21 cellular contexts compared by ENCODE assay signal in the genomic region with DNA sequence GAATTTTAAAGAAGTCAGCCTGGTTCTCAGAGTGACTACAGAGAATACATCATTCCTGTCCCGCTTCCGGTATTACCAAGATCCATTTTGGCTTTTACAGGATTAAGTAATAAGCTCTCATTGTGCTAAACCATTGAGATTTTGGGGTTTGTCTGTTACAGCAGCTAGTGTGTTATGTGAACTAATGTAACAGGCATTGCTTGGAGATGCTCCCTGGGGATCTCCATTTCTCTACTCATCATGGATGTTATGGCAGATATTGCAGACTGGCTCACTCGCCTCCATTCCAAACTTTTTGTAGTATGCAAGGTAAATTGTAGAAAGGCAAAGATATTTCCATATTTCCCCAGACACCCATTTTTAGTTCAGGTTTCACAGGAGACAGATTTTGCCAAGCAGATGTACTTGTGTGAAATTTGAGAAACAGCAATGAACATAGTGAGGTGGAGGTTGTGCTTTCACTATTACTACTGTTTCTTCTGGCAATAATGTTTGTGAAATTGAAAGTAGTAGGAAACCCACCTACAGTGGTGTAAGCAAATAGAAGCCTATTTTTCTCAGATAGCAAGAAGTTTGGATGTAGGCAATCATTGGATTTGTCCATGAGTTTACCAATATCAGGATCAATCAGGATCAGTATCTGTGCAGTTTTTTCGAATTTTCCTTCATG.
DNase-seq lines count a peak whose midpoint lies in the region; ATAC-seq lines count a peak whose summit lies in the region.
"Had no signal": no experiment of that assay in that cellular context is flagged by ENCODE, and none has a peak within 500 bp of the region (broad histone marks: within the 10 kb centered on the region; RNA-seq: fewer than 3 reads in every experiment).

No MANE protein-coding gene starts in this region.

- intact Hi-C loops in left ventricle myocardium superior (cut with micrococcal nuclease), result no loop called here

- ATAC-seq in GM18502 (IDR thresholded peaks at IDR 0.05; ENCODE audit: poor library complexity, unreplicated experiment), result peak; percentile 86
- ATAC-seq in GM19395 (IDR thresholded peaks at IDR 0.05; ENCODE audit: unreplicated experiment), result peak; percentile 84
- ATAC-seq in HG02798 (IDR thresholded peaks at IDR 0.05; ENCODE audit: poor library complexity, unreplicated experiment), result peak; percentile 68
- ATAC-seq in left ventricle myocardium superior, result no peak
- ATAC-seq: stimulated activated naive CD8-positive, alpha-beta T cell treated with anti-CD3 and anti-CD28 coated beads, Interleukin-15, Interleukin-2, amounts not matched to agents 100 U/mL and 50 U/mL, for 24 hours had no signal

- DNase-seq in LHCN-M2 (ENCODE audit: low read depth), result peak; percentile 12
- no peak for DNase-seq in left ventricle myocardium superior
- DNase-seq in activated CD8-positive, alpha-beta memory T cell treated with anti-CD3 and anti-CD28 coated beads, Interleukin-2, amount 50 U/mL, for 4 hours, result no peak
- DNase-seq in inferior parietal cortex (ENCODE audit: extremely low spot score), result no peak
- DNase-seq in NCI-H1930 (lab: John Stamatoyannopoulos, UW), result no peak
- DNase-seq: activated CD4-positive, alpha-beta T cell treated with anti-CD3 and anti-CD28 coated beads, Interleukin-2, amount 50 U/mL, for 4 hours; activated effector memory CD4-positive, alpha-beta T cell treated with anti-CD3 and anti-CD28 coated beads, Interleukin-2, amount 50 U/mL, for 16 hours; cortex of kidney; DMS79 treated with DMSO at 0.1 percent for 48 hours; esophagus squamous epithelium; H9; Karpas-422; NCI-H146; NCI-H526 treated with DMSO at 0.1 percent for 48 hours; nephron progenitor cell; RPMI8226; sigmoid colon; stimulated activated naive CD8-positive, alpha-beta T cell treated with anti-CD3 and anti-CD28 coated beads, Interleukin-15, Interleukin-2, amounts not matched to agents 100 U/mL and 50 U/mL, for 24 hours had no signal
